17 cellular contexts compared by ENCODE assay signal in genomic region chr7:118478931-118479330, GRCh38.
"Had no signal": no experiment of that assay in that cellular context is flagged by ENCODE, and none has a peak within 500 bp of the region (broad histone marks: within the 10 kb centered on the region; RNA-seq: fewer than 3 reads in every experiment).

No MANE protein-coding gene starts in this region.

- DNase-seq: effector CD4-positive, alpha-beta T cell; endodermal cell; foreskin melanocyte; head of caudate nucleus; kidney; left cardiac atrium; left ventricle myocardium inferior; lower lobe of right lung; natural killer cell; ovary; right cardiac atrium; small intestine; stimulated activated CD4-positive, alpha-beta T cell treated with anti-CD3 and anti-CD28 coated beads, Interleukin-12 subunit alpha, Interleukin-12 subunit beta, amount 100 ng/mL, for 4 hours; stimulated activated naive CD4-positive, alpha-beta T cell; stomach; substantia nigra; trophoblast cell had no signal

- ATAC-seq: left cardiac atrium, lower lobe of right lung, natural killer cell, right cardiac atrium had no signal
